Comparison of ENCODE assay signal across 8 cellular contexts in genomic region chr11:78188012-78188808, GRCh38. TPM values are rescaled to one million over a fixed set of nuclear protein-coding genes. Genes with fewer than 3 reads are reported as not detected.
DNase-seq lines count a peak whose midpoint lies in the region; ATAC-seq and TF ChIP-seq lines count a peak whose summit lies in the region.

A gene with protein sequence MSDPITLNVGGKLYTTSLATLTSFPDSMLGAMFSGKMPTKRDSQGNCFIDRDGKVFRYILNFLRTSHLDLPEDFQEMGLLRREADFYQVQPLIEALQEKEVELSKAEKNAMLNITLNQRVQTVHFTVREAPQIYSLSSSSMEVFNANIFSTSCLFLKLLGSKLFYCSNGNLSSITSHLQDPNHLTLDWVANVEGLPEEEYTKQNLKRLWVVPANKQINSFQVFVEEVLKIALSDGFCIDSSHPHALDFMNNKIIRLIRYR (minus strand): TSS chr11:78188626. CDS start chr11:78174554, 14,072 bp downstream.

- H3K4me1 Mint-ChIP-seq in CD4-positive, alpha-beta memory T cell, result peaks cover 31 to 59% (median 46%) of the 10 kb centered on the region in 4 donors
- H3K4me1 Mint-ChIP-seq in activated CD4-positive, alpha-beta memory T cell treated with anti-CD3 and anti-CD28 coated beads for 36 hours (ENCODE audit: low read depth), result peaks cover 54% of the 10 kb centered on the region

- no peaks in the 10 kb centered on the region for H3K27me3 Mint-ChIP-seq in CD4-positive, alpha-beta memory T cell
- H3K27me3 Mint-ChIP-seq in activated CD4-positive, alpha-beta memory T cell treated with anti-CD3 and anti-CD28 coated beads for 36 hours, result no peaks in the 10 kb centered on the region

- peaks cover 39% of the 10 kb centered on the region for H3K4me1 ChIP-seq in CD4-positive, alpha-beta memory T cell (ENCODE audit: insufficient read depth, low read length)
- peaks cover 0 to 50% (median 11%) of the 10 kb centered on the region in 4 donors for H3K4me1 ChIP-seq in right lobe of liver

- WGBS in right lobe of liver (ENCODE audit: insufficient coverage, low coverage, low lambda C conversion rate, missing lambda C conversion rate), result 0% methylated on average over 11 of the region's 58 CpGs

- H3K4me3 ChIP-seq in CD4-positive, alpha-beta memory T cell (ENCODE audit: low read length in 2 of 2), result peak within 1 kb of the TSS; percentile 88 to 90
- peak within 1 kb of the TSS; percentile 59 to 99 (median 90) for H3K4me3 ChIP-seq in dorsolateral prefrontal cortex
- peak within 1 kb of the TSS; percentile 78 to 92 (median 85) for H3K4me3 ChIP-seq in right lobe of liver

- no peaks in the 10 kb centered on the region for H3K27me3 ChIP-seq in CD4-positive, alpha-beta memory T cell (ENCODE audit: insufficient read depth, low read length)
- H3K27me3 ChIP-seq in dorsolateral prefrontal cortex (no peaks in the 10 kb centered on the region), right lobe of liver (no peaks in the 10 kb centered on the region)

- intact Hi-C loops in CD4-positive, alpha-beta memory T cell (cut with micrococcal nuclease), result loop anchor here (1.0 to 5.0 kb wide), 6 partner anchors 14 to 367 kb away; partner anchors contain the start of genes AAMDC, ALG8, GAB2 and INTS4
- intact Hi-C loops in activated CD4-positive, alpha-beta memory T cell treated with anti-CD3 and anti-CD28 coated beads for 36 hours (cut with micrococcal nuclease), result loop anchor here (1.0 to 5.0 kb wide), 10 partner anchors 14 to 455 kb away; partner anchors contain the start of genes AAMDC, ALG8, GAB2 and INTS4
- intact Hi-C loops in dorsolateral prefrontal cortex (cut with DNase I) (loop anchor here in 1 of 2 donors (5.0 kb wide), 1 partner anchor 51 kb away; the partner anchor contains the start of gene ALG8), right lobe of liver (cut with DNase I) (no loop called here)

- no peaks in the 10 kb centered on the region for H3K36me3 ChIP-seq in CD4-positive, alpha-beta memory T cell (ENCODE audit: insufficient read depth, low read length)
- no peaks in the 10 kb centered on the region for H3K36me3 ChIP-seq in right lobe of liver

- DNase-seq in CD4-positive, alpha-beta memory T cell, result peak; percentile 85 to 92 (median 87)
- DNase-seq in HK-2 (ENCODE audit: unreplicated experiment) (peak; percentile 93), NCI-H82 treated with DMSO at 0.1 percent for 48 hours (lab: John Stamatoyannopoulos, UW; ENCODE audit: unreplicated experiment) (peak; percentile 86), dorsolateral prefrontal cortex (peak; percentile 92 to 98 (median 96)), right lobe of liver (peak; percentile 98 to 99 (median 98))
- peak; percentile 95 for DNase-seq in activated CD4-positive, alpha-beta memory T cell treated with anti-CD3 and anti-CD28 coated beads for 36 hours
- peak; percentile 94 for DNase-seq in stimulated activated CD4-positive, alpha-beta T cell treated with anti-CD3 and anti-CD28 coated beads, Interleukin-4, amount 100 ng/mL, for 24 hours

- POLR2A ChIA-PET in CD4-positive, alpha-beta memory T cell (lab: Charles Lee; ENCODE audit: partially characterized antibody), result interaction anchor here (1.0 to 4.3 kb wide), 8 partner anchors 12 to 387 kb away, joined by 3 to 53 read pairs (median 8); partner anchors contain the start of genes ALG8, INTS4, NARS2 and NDUFC2
- POLR2A ChIA-PET in activated CD4-positive, alpha-beta memory T cell treated with anti-CD3 and anti-CD28 coated beads for 36 hours (lab: Charles Lee), result interaction anchor here (0.7 to 2.6 kb wide), 9 partner anchors 14 to 386 kb away, joined by 3 to 13 read pairs (median 5); partner anchors contain the start of genes ALG8, GAB2, INTS4 and NARS2

- peak within 1 kb of the TSS; percentile 85 for H3K27ac ChIP-seq in CD4-positive, alpha-beta memory T cell (ENCODE audit: low read depth, low read length)
- peak within 1 kb of the TSS in 57 of 59 donors; percentile 25 to 94 (median 81) for H3K27ac ChIP-seq in dorsolateral prefrontal cortex
- peak within 1 kb of the TSS; percentile 86 to 96 (median 94) for H3K27ac ChIP-seq in right lobe of liver

- peak; percentile 85 for TF ChIP-seq POLR2A in right lobe of liver (IDR thresholded peaks at IDR 0.05)

- peaks cover 0 to 13% of the 10 kb centered on the region in 2 donors for H3K36me3 Mint-ChIP-seq in CD4-positive, alpha-beta memory T cell
- H3K36me3 Mint-ChIP-seq in activated CD4-positive, alpha-beta memory T cell treated with anti-CD3 and anti-CD28 coated beads for 36 hours, result peaks cover 2% of the 10 kb centered on the region

- no peaks in the 10 kb centered on the region for H3K9me3 ChIP-seq in CD4-positive, alpha-beta memory T cell (ENCODE audit: control insufficient read depth in 1 of 2, low read length in 2 of 2)
- H3K9me3 ChIP-seq in right lobe of liver, result no peaks in the 10 kb centered on the region

- CTCF ChIA-PET in CD4-positive, alpha-beta memory T cell (lab: Charles Lee; ENCODE audit: partially characterized antibody), result interaction anchor here (0.7 to 1.7 kb wide), 2 partner anchors 376 to 1056 kb away, joined by 4 to 5 read pairs; no protein-coding TSS in a partner anchor
- CTCF ChIA-PET in activated CD4-positive, alpha-beta memory T cell treated with anti-CD3 and anti-CD28 coated beads for 36 hours (lab: Charles Lee), result interaction anchor here (0.8 to 2.2 kb wide), 5 partner anchors 14 to 376 kb away, joined by 3 to 8 read pairs (median 4); partner anchors contain the start of gene ALG8

- H3K27ac Mint-ChIP-seq in CD4-positive, alpha-beta memory T cell, result peak within 1 kb of the TSS; percentile 95 to 99 (median 98)
- H3K27ac Mint-ChIP-seq in activated CD4-positive, alpha-beta memory T cell treated with anti-CD3 and anti-CD28 coated beads for 36 hours, result peak within 1 kb of the TSS; percentile 98

- H3K9me3 Mint-ChIP-seq in CD4-positive, alpha-beta memory T cell, result no peaks in the 10 kb centered on the region
- no peaks in the 10 kb centered on the region for H3K9me3 Mint-ChIP-seq in activated CD4-positive, alpha-beta memory T cell treated with anti-CD3 and anti-CD28 coated beads for 36 hours

- peak within 1 kb of the TSS; percentile 98 to 99 (median 99) for H3K4me3 Mint-ChIP-seq in CD4-positive, alpha-beta memory T cell
- peak within 1 kb of the TSS; percentile 98 for H3K4me3 Mint-ChIP-seq in activated CD4-positive, alpha-beta memory T cell treated with anti-CD3 and anti-CD28 coated beads for 36 hours

- peak in 21 of 56 donors; percentile 9 to 47 (median 22) for TF ChIP-seq CTCF in dorsolateral prefrontal cortex (IDR thresholded peaks at IDR 0.05 in 54 of 56, conservative IDR thresholded peaks at IDR 0.05 in 2 of 56; ENCODE audit: low read depth in 1 of 56, partially characterized antibody in 56 of 56)
- TF ChIP-seq CTCF in right lobe of liver (IDR thresholded peaks at IDR 0.05), result no peak

- ATAC-seq in GM19455 (IDR thresholded peaks at IDR 0.05; ENCODE audit: unreplicated experiment) (peak; percentile 97), right lobe of liver (peak; percentile 85 to 96 (median 90))

RNA-seq across cellular contexts. Expression of the gene that starts here (rescaled TPM):
- 1 to 10 TPM; 8.0 to 8.6 TPM for total RNA-seq in CD4-positive, alpha-beta memory T cell
- polyA plus RNA-seq in CD4-positive, alpha-beta memory T cell, result 1 to 10 TPM in 1 of 2 donors, under 1 TPM in 1; 0.88 to 2.6 TPM
- total RNA-seq in activated CD4-positive, alpha-beta memory T cell treated with anti-CD3 and anti-CD28 coated beads for 36 hours, result 1 to 10 TPM; 7.9 to 8.8 TPM
- total RNA-seq in dorsolateral prefrontal cortex (10 to 100 TPM in 118 of 120 experiments, 1 to 10 TPM in 2; 8.7 to 23.5 (median 15.9) TPM), right lobe of liver (10 to 100 TPM in 5 of 6 experiments, 1 to 10 TPM in 1; 9.6 to 15.6 (median 11.9) TPM)

Comparison
In these comparisons a context has a peak if more than half of its experiments do, and no peak if none do; other contexts are left out.
1. Peak in every context shown above with its lines: DNase-seq, ATAC-seq, H3K4me3 ChIP-seq and H3K27ac ChIP-seq.
2. intact Hi-C loops: an anchor here in CD4-positive, alpha-beta memory T cell (1.0 to 5.0 kb wide) and activated CD4-positive, alpha-beta memory T cell treated with anti-CD3 and anti-CD28 coated beads for 36 hours (1.0 to 5.0 kb wide); none called in right lobe of liver.